1 cellular context compared by ENCODE assay signal in genomic region chr17:3401786-3402185, GRCh38.
TF ChIP-seq lines count a peak whose summit lies in the region.

No MANE protein-coding gene starts in this region.

TF ChIP-seq in A549, 52 proteins besides CTCF, POLR2A, EP300 and RAD21 (continued from another document):
- TF ChIP-seq, protein P1, sequence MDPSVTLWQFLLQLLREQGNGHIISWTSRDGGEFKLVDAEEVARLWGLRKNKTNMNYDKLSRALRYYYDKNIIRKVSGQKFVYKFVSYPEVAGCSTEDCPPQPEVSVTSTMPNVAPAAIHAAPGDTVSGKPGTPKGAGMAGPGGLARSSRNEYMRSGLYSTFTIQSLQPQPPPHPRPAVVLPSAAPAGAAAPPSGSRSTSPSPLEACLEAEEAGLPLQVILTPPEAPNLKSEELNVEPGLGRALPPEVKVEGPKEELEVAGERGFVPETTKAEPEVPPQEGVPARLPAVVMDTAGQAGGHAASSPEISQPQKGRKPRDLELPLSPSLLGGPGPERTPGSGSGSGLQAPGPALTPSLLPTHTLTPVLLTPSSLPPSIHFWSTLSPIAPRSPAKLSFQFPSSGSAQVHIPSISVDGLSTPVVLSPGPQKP (IDR thresholded peaks at IDR 0.05; ENCODE audit: low read depth, low read length) = no peak
- TF ChIP-seq GATA3 (IDR thresholded peaks at IDR 0.05; ENCODE audit: borderline replicate concordance) (no peak), HOXA7 (CRISPR knock-in tag; IDR thresholded peaks at IDR 0.05) (no peak), MAFK (IDR thresholded peaks at IDR 0.05; ENCODE audit: partially characterized antibody) (no peak), POLR2AphosphoS2 (conservative IDR thresholded peaks at IDR 0.05; ENCODE audit: low read length) (no peak), PBX3 (IDR thresholded peaks at IDR 0.05) (no peak), NFE2L2 (conservative IDR thresholded peaks at IDR 0.05; ENCODE audit: low read length) (no peak), KDM1A (IDR thresholded peaks at IDR 0.05; ENCODE audit: low read depth) (no peak), BHLHE40 (IDR thresholded peaks at IDR 0.05; ENCODE audit: low read depth, low read length) (no peak), ZFP36 (IDR thresholded peaks at IDR 0.05; ENCODE audit: borderline replicate concordance, partially characterized antibody) (no peak), HOXB13 (CRISPR knock-in tag; IDR thresholded peaks at IDR 0.05; ENCODE audit: low read depth) (no peak), ZC3H11A (IDR thresholded peaks at IDR 0.05) (no peak)
- TF ChIP-seq, protein P2, sequence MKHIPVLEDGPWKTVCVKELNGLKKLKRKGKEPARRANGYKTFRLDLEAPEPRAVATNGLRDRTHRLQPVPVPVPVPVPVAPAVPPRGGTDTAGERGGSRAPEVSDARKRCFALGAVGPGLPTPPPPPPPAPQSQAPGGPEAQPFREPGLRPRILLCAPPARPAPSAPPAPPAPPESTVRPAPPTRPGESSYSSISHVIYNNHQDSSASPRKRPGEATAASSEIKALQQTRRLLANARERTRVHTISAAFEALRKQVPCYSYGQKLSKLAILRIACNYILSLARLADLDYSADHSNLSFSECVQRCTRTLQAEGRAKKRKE (CRISPR knock-in tag; IDR thresholded peaks at IDR 0.05; ENCODE audit: low read depth) = no peak
TF ChIP-seq in A549: peak in this region for 0.
